ENCODE assay signal across 27 cellular contexts in the genomic region with DNA sequence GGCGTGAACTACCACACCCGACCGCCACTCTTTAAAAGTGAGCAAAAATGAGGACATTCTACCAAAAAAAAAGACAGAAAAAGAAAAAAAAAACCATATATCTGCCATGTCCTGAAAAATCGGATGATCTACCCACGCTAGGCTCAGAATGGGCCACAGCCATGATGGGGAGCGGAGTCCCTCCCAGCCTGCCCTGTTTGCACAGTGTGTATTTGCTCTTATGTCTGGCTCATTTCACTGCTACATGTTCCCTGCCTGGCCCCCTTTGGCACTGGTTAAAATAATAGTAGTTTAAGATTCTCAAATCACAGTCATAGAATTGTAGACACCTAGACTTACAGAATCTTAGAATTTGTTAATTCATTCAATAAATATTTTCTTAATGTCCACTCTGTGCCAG.
"Had no signal": no experiment of that assay in that cellular context is flagged by ENCODE, and none has a peak within 500 bp of the region (broad histone marks: within the 10 kb centered on the region; RNA-seq: fewer than 3 reads in every experiment).

No MANE protein-coding gene starts in this region.

- H3K4me3 ChIP-seq: adrenal gland, body of pancreas, breast epithelium, K562, Peyer's patch had no signal

- DNase-seq: activated CD4-positive, alpha-beta T cell treated with anti-CD3 and anti-CD28 coated beads, Interleukin-2, amount 10 ng/mL, durations not matched to agents 24 days and 14 days; activated CD4-positive, alpha-beta T cell treated with anti-CD3 and anti-CD28 coated beads, Interleukin-2, amount 50 U/mL, for 4 hours; activated CD8-positive, alpha-beta T cell treated with anti-CD3 and anti-CD28 coated beads for 36 hours; activated effector memory CD4-positive, alpha-beta T cell treated with anti-CD3 and anti-CD28 coated beads, Interleukin-2, amount 50 U/mL, for 16 hours; activated naive CD4-positive, alpha-beta T cell; activated T-cell treated with anti-CD3 and anti-CD28 coated beads, Interleukin-2, amount 50 U/mL, for 1 hour; activated T-cell treated with anti-CD3 and anti-CD28 coated beads, Interleukin-2, amount 50 U/mL, for 72 hours; adrenal gland; body of pancreas; cerebellar nuclear complex; NCI-H1105; NCI-H1417 treated with DMSO at 0.1 percent for 48 hours; NCI-H187 treated with DMSO at 0.1 percent for 48 hours; NCI-H2081; NCI-H2171 treated with DMSO at 0.1 percent for 48 hours; NCI-H2227 treated with DMSO at 0.1 percent for 48 hours; NCI-H524 treated with DMSO at 0.1 percent for 48 hours; NCI-H748 treated with DMSO at 0.1 percent for 48 hours; PC-3; Peyer's patch; RPMI8226; SW 1271; T1000 had no signal

- H3K27me3 ChIP-seq: adrenal gland, body of pancreas, breast epithelium, Peyer's patch had no signal

- H3K9me3 ChIP-seq: adrenal gland, body of pancreas, breast epithelium, Peyer's patch had no signal

- H3K4me1 ChIP-seq: adrenal gland, body of pancreas, breast epithelium, Peyer's patch had no signal

- ATAC-seq: activated CD8-positive, alpha-beta T cell treated with anti-CD3 and anti-CD28 coated beads for 36 hours; activated naive CD4-positive, alpha-beta T cell treated with anti-CD3 and anti-CD28 coated beads, Interleukin-2, amount 50 U/mL, for 72 hours; activated T-cell treated with anti-CD3 and anti-CD28 coated beads, Interleukin-2, amount 50 U/mL, for 72 hours; activated T-helper 17 cell treated with anti-CD3 and anti-CD28 coated beads, Interleukin-2, amount 50 U/mL, for 72 hours; body of pancreas; K562; PC-3 had no signal

- H3K27ac ChIP-seq: adrenal gland, body of pancreas, breast epithelium, Peyer's patch had no signal

- H3K36me3 Mint-ChIP-seq: activated naive CD4-positive, alpha-beta T cell treated with anti-CD3 and anti-CD28 coated beads, Interleukin-2, amount 50 U/mL, for 72 hours had no signal

- H3K9me3 Mint-ChIP-seq: activated CD4-positive, alpha-beta T cell treated with anti-CD3 and anti-CD28 coated beads, Interleukin-2, amount 10 ng/mL, durations not matched to agents 24 days and 14 days; activated CD8-positive, alpha-beta T cell treated with anti-CD3 and anti-CD28 coated beads for 36 hours; activated naive CD4-positive, alpha-beta T cell treated with anti-CD3 and anti-CD28 coated beads, Interleukin-2, amount 50 U/mL, for 72 hours; activated T-cell treated with anti-CD3 and anti-CD28 coated beads, Interleukin-2, amount 50 U/mL, for 72 hours; activated T-helper 17 cell treated with anti-CD3 and anti-CD28 coated beads, Interleukin-2, amount 50 U/mL, for 72 hours had no signal

- H3K36me3 ChIP-seq: adrenal gland, breast epithelium, Peyer's patch had no signal

- H3K4me3 Mint-ChIP-seq: activated CD4-positive, alpha-beta T cell treated with anti-CD3 and anti-CD28 coated beads, Interleukin-2, amount 10 ng/mL, durations not matched to agents 24 days and 14 days; activated CD8-positive, alpha-beta T cell treated with anti-CD3 and anti-CD28 coated beads for 36 hours; activated T-cell treated with anti-CD3 and anti-CD28 coated beads, Interleukin-2, amount 50 U/mL, for 72 hours; activated T-helper 17 cell treated with anti-CD3 and anti-CD28 coated beads, Interleukin-2, amount 50 U/mL, for 72 hours had no signal

- H3K27ac Mint-ChIP-seq: activated CD4-positive, alpha-beta T cell treated with anti-CD3 and anti-CD28 coated beads, Interleukin-2, amount 10 ng/mL, durations not matched to agents 24 days and 14 days; activated CD8-positive, alpha-beta T cell treated with anti-CD3 and anti-CD28 coated beads for 36 hours; activated naive CD4-positive, alpha-beta T cell treated with anti-CD3 and anti-CD28 coated beads, Interleukin-2, amount 50 U/mL, for 72 hours; activated T-cell treated with anti-CD3 and anti-CD28 coated beads, Interleukin-2, amount 50 U/mL, for 72 hours; activated T-helper 17 cell treated with anti-CD3 and anti-CD28 coated beads, Interleukin-2, amount 50 U/mL, for 72 hours had no signal

- H3K4me1 Mint-ChIP-seq: activated T-helper 17 cell treated with anti-CD3 and anti-CD28 coated beads, Interleukin-2, amount 50 U/mL, for 72 hours had no signal
